ENCODE assay signal across 13 cellular contexts in genomic region chr10:32298066-32298812, GRCh38. TPM values are rescaled to one million over a fixed set of nuclear protein-coding genes. Genes with fewer than 3 reads are reported as not detected.
DNase-seq lines count a peak whose midpoint lies in the region; ATAC-seq and TF ChIP-seq lines count a peak whose summit lies in the region.
"Had no signal": no experiment of that assay in that cellular context is flagged by ENCODE, and none has a peak within 500 bp of the region (broad histone marks: within the 10 kb centered on the region; RNA-seq: fewer than 3 reads in every experiment).

No MANE protein-coding gene starts in this region.

- no peaks in the 10 kb centered on the region for H3K27me3 Mint-ChIP-seq in HFFc6 (ENCODE audit: insufficient read depth)

- DNase-seq in AG09319 (ENCODE audit: extremely low read depth, low read depth): peak; percentile 23
- DNase-seq in HFFc6: peak; percentile 83
- peak; percentile 86 for DNase-seq in amniotic epithelial cell (ENCODE audit: low read depth)
- DNase-seq in kidney epithelial cell (ENCODE audit: low read depth): peak; percentile 19
- DNase-seq in ascending aorta (ENCODE audit: low spot score in 2 of 2): no peak
- DNase-seq in SHP77 treated with DMSO at 0.1 percent for 48 hours (lab: John Stamatoyannopoulos, UW): no peak
- DNase-seq: activated effector memory CD4-positive, alpha-beta T cell treated with Interleukin-2 at 50 U/mL for 16 hours; DMS53; NCI-H2227 treated with DMSO at 0.1 percent for 48 hours; stimulated activated CD4-positive, alpha-beta T cell treated with anti-CD3 and anti-CD28 coated beads, Interleukin-4, amount 100 ng/mL, for 1 hour; uterus had no signal

- TF ChIP-seq CTCF in AG09319 (IDR thresholded peaks at IDR 0.05; ENCODE audit: low read depth, low read length) (no peak), HFFc6 (IDR thresholded peaks at IDR 0.05) (no peak), kidney epithelial cell (IDR thresholded peaks at IDR 0.05; ENCODE audit: insufficient read depth, low read length, poor library complexity, severe bottlenecking) (no peak), ascending aorta (IDR thresholded peaks at IDR 0.05) (no peak)

- H3K4me3 ChIP-seq in kidney epithelial cell (ENCODE audit: low read depth, low read length): no peak overlapping the region
- no peak overlapping the region for H3K4me3 ChIP-seq in ascending aorta
- H3K4me3 ChIP-seq: uterus had no signal

- H3K36me3 ChIP-seq in kidney epithelial cell (ENCODE audit: control insufficient read depth, insufficient read depth, low read length) (no peaks in the 10 kb centered on the region), ascending aorta (peaks cover 0 to 4% of the 10 kb centered on the region in 2 donors)
- H3K36me3 ChIP-seq: uterus had no signal

- intact Hi-C loops in ascending aorta (cut with DNase I): no loop called here

- peaks cover 41% of the 10 kb centered on the region for H3K4me1 Mint-ChIP-seq in HFFc6 (ENCODE audit: low read depth)

- no peak overlapping the region for H3K27ac ChIP-seq in ascending aorta
- H3K27ac ChIP-seq: uterus had no signal

- no peaks in the 10 kb centered on the region for H3K27me3 ChIP-seq in kidney epithelial cell (ENCODE audit: control insufficient read depth, insufficient read depth, low read length)
- H3K27me3 ChIP-seq in ascending aorta: no peaks in the 10 kb centered on the region
- H3K27me3 ChIP-seq: uterus had no signal

- H3K4me1 ChIP-seq in ascending aorta: no peaks in the 10 kb centered on the region
- H3K4me1 ChIP-seq: uterus had no signal

- H3K4me3 Mint-ChIP-seq in HFFc6: peak overlapping the region; percentile 61

- peaks cover 32% of the 10 kb centered on the region for H3K36me3 Mint-ChIP-seq in HFFc6 (ENCODE audit: low read depth)

- no peaks in the 10 kb centered on the region for H3K9me3 Mint-ChIP-seq in HFFc6

- no peak for ATAC-seq in HG02981 (IDR thresholded peaks at IDR 0.05; ENCODE audit: unreplicated experiment)
- no peak for ATAC-seq in GM21360 (IDR thresholded peaks at IDR 0.05; ENCODE audit: unreplicated experiment)

- peak overlapping the region; percentile 81 for H3K27ac Mint-ChIP-seq in HFFc6

- no peaks in the 10 kb centered on the region for H3K9me3 ChIP-seq in ascending aorta
- H3K9me3 ChIP-seq: uterus had no signal

RNA-seq across cellular contexts. Expression of gene EPC1, which starts 48.7 kb away (rescaled TPM):
- total RNA-seq in HFFc6 (2021; fragmentation: NEBNext Ultra II Directional; extraction: Animal tissue kit (Norgen Biotek cat#: 25700)): 10 to 100 TPM; 16.5 to 19.3 (median 17.5) TPM
- total RNA-seq in kidney epithelial cell (16.0 and 22.9 TPM in 2 replicates), ascending aorta (31.4 TPM)

Comparison
In these comparisons a context has a peak if more than half of its experiments do, and no peak if none do; other contexts are left out.
1. DNase-seq: peak in AG09319 (single experiment), HFFc6 (single experiment), amniotic epithelial cell (single experiment) and kidney epithelial cell (single experiment); none in ascending aorta (0 of 2) and SHP77 treated with DMSO at 0.1 percent for 48 hours (single experiment).